Comparison of ENCODE assay signal across 26 cellular contexts in the genomic region with DNA sequence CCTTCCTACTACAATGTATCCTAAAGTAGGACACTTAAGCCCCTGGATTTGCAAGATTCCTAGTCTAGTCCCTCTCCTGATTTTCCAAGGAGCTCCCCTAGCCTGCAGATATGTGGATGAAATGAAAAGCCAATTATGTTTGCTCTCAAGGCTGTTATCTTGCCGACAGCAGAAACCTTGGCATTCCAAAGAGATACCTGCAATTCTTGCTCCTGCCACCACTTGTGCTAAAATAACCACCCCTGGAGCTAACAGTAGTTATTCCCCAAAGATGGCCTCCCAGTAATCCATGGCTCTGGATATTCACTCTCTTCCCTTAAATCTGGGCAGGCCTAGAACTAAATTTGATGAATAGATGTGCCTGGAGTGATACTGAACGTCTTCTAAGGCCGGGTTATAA.
DNase-seq lines count a peak whose midpoint lies in the region; ATAC-seq and TF ChIP-seq lines count a peak whose summit lies in the region.
"Had no signal": no experiment of that assay in that cellular context is flagged by ENCODE, and none has a peak within 500 bp of the region (broad histone marks: within the 10 kb centered on the region; RNA-seq: fewer than 3 reads in every experiment).

No MANE protein-coding gene starts in this region.

- H3K36me3 ChIP-seq in GM23338 (ENCODE audit: insufficient read depth) (no peaks in the 10 kb centered on the region), hepatocyte (replicated peaks; ENCODE audit: insufficient read depth, low read depth) (no peaks in the 10 kb centered on the region), subcutaneous abdominal adipose tissue (ENCODE audit: control insufficient read depth in 5 of 5, insufficient read depth in 5 of 5, low read length in 5 of 5) (no peaks in the 10 kb centered on the region)
- H3K36me3 ChIP-seq: BLaER1 treated with 17β-estradiol and CSF1 and Interleukin-3, amounts not matched to agents 10 nM and 100 nM; Peyer's patch had no signal

- no peak overlapping the region for H3K4me3 ChIP-seq in GM23338
- H3K4me3 ChIP-seq in hepatocyte: no peak overlapping the region
- no peak overlapping the region for H3K4me3 ChIP-seq in subcutaneous abdominal adipose tissue (ENCODE audit: low read depth in 1 of 5, low read length in 5 of 5)
- H3K4me3 ChIP-seq: A549; BLaER1 treated with 17β-estradiol and CSF1 and Interleukin-3, amounts not matched to agents 10 nM and 100 nM; GM23248; Peyer's patch had no signal

- H2AFZ ChIP-seq in GM23338 (0 out of 2 replicates have a peak overlapping the region, but pooled peaks have one; percentile 28), hepatocyte (no peak overlapping the region)
- H2AFZ ChIP-seq: GM23248 had no signal

- H3K4me1 Mint-ChIP-seq in GM23338 (peaks cover 4% of the 10 kb centered on the region; the same call in 1 of the 3 replicates), WTC11 (peaks cover 11% of the 10 kb centered on the region)

- H3K36me3 Mint-ChIP-seq in GM23338 (ENCODE audit: low read depth) (no peaks in the 10 kb centered on the region), WTC11 (no peaks in the 10 kb centered on the region)

- no peak overlapping the region for H3K4me3 Mint-ChIP-seq in GM23338
- no peak overlapping the region for H3K4me3 Mint-ChIP-seq in WTC11
- H3K4me3 Mint-ChIP-seq: CD4-positive, alpha-beta T cell had no signal

- no peaks in the 10 kb centered on the region for H3K9me3 ChIP-seq in hepatocyte (ENCODE audit: low read depth)
- no peaks in the 10 kb centered on the region for H3K9me3 ChIP-seq in subcutaneous abdominal adipose tissue (ENCODE audit: control insufficient read depth in 5 of 5, low read length in 5 of 5)
- H3K9me3 ChIP-seq: A549, Peyer's patch had no signal

- H3K27me3 Mint-ChIP-seq in GM23338 (ENCODE audit: insufficient read depth, low read depth, poor library complexity) (peaks cover 1% of the 10 kb centered on the region), WTC11 (ENCODE audit: low read depth) (no peaks in the 10 kb centered on the region)
- H3K27me3 Mint-ChIP-seq: CD4-positive, alpha-beta T cell had no signal

- H3K4me1 ChIP-seq in GM23338 (ENCODE audit: insufficient read depth) (peaks cover 3% of the 10 kb centered on the region), hepatocyte (ENCODE audit: insufficient read depth) (peaks cover 4% of the 10 kb centered on the region), subcutaneous abdominal adipose tissue (ENCODE audit: control insufficient read depth in 5 of 5, insufficient read depth in 5 of 5, low read length in 5 of 5) (peaks cover 11 to 48% (median 31%) of the 10 kb centered on the region in 5 donors)
- H3K4me1 ChIP-seq: Peyer's patch had no signal

- no peak overlapping the region for H3K27ac Mint-ChIP-seq in GM23338
- no peak overlapping the region for H3K27ac Mint-ChIP-seq in WTC11
- H3K27ac Mint-ChIP-seq: CD4-positive, alpha-beta T cell had no signal

- H3K9me3 Mint-ChIP-seq in GM23338: peaks cover 4% of the 10 kb centered on the region; the same call in 2 of the 3 replicates
- no peaks in the 10 kb centered on the region for H3K9me3 Mint-ChIP-seq in WTC11
- H3K9me3 Mint-ChIP-seq: CD4-positive, alpha-beta T cell had no signal

- no peak overlapping the region for H3K9ac ChIP-seq in subcutaneous abdominal adipose tissue (ENCODE audit: low read length in 5 of 5)
- H3K9ac ChIP-seq: BLaER1 treated with 17β-estradiol and CSF1 and Interleukin-3, amounts not matched to agents 10 nM and 100 nM; GM23248 had no signal

- peak; percentile 32 for DNase-seq in GM23338 (ENCODE audit: low spot score)
- DNase-seq in WTC11 (ENCODE audit: low spot score): no peak
- peak; percentile 14 for DNase-seq in hepatocyte (ENCODE audit: low spot score)
- no peak for DNase-seq in NCI-H2107 (lab: John Stamatoyannopoulos, UW)
- no peak for DNase-seq in HUDEP-2 (lab: John Stamatoyannopoulos, UW; ENCODE audit: unreplicated experiment in 76 of 76)
- DNase-seq in NCI-H524 (lab: John Stamatoyannopoulos, UW): no peak
- DNase-seq: AML-193; CD4-positive, alpha-beta T cell; DMS53; GM23248; Karpas-422; NCI-H1092; NCI-H1417 treated with DMSO at 0.1 percent for 48 hours; NCI-H1694 treated with DMSO at 0.1 percent for 48 hours; NCI-H2081; NCI-H2171 treated with DMSO at 0.1 percent for 48 hours; NCI-H524 treated with DMSO at 0.1 percent for 48 hours; NCI-H774; OCI-M1; Peyer's patch; SHP77 treated with DMSO at 0.1 percent for 48 hours; SW 1271 had no signal

- TF ChIP-seq CTCF in GM23338 (conservative IDR thresholded peaks at IDR 0.05; ENCODE audit: low read depth in 2 of 2): no peak
- TF ChIP-seq CTCF in WTC11 (IDR thresholded peaks at IDR 0.05): no peak
- no peak for TF ChIP-seq CTCF in hepatocyte (IDR thresholded peaks at IDR 0.05; ENCODE audit: poor library complexity)

- ATAC-seq in GM23338 (peak; percentile 65), WTC11 (peak; percentile 79)
- ATAC-seq: A549 had no signal

- H4K20me1 ChIP-seq in GM23338 (replicated peaks; ENCODE audit: insufficient read depth) (no peaks in the 10 kb centered on the region), hepatocyte (ENCODE audit: insufficient read depth, poor library complexity, severe bottlenecking) (no peaks in the 10 kb centered on the region)
- H4K20me1 ChIP-seq: BLaER1 treated with 17β-estradiol and CSF1 and Interleukin-3, amounts not matched to agents 10 nM and 100 nM had no signal

- H3K4me2 ChIP-seq in GM23338 (no peak overlapping the region), hepatocyte (no peak overlapping the region)
- H3K4me2 ChIP-seq: A549; BLaER1 treated with 17β-estradiol and CSF1 and Interleukin-3, amounts not matched to agents 10 nM and 100 nM had no signal

- WGBS in hepatocyte (ENCODE audit: low lambda C conversion rate, missing lambda C conversion rate): 65% methylated on average over 3 of the region's 3 CpGs

- H3K27ac ChIP-seq in GM23338 (ENCODE audit: low read depth) (no peak overlapping the region), hepatocyte (no peak overlapping the region), subcutaneous abdominal adipose tissue (ENCODE audit: low read depth, low read length) (peak overlapping the region; percentile 90)
- H3K27ac ChIP-seq: A549; BLaER1 treated with 17β-estradiol and CSF1 and Interleukin-3, amounts not matched to agents 10 nM and 100 nM; GM23248; HL-60; Peyer's patch had no signal

- CTCF ChIA-PET in WTC11 (lab: Charles Lee): interaction anchor here (0.6 to 1.0 kb wide), 3 partner anchors 28 to 226 kb away, joined by 3 read pairs; no protein-coding TSS in a partner anchor

- H3K79me2 ChIP-seq in GM23338 (replicated peaks; ENCODE audit: insufficient read depth) (no peaks in the 10 kb centered on the region), hepatocyte (no peaks in the 10 kb centered on the region)

- H3K27me3 ChIP-seq in GM23338 (ENCODE audit: insufficient read depth): no peaks in the 10 kb centered on the region
- no peaks in the 10 kb centered on the region for H3K27me3 ChIP-seq in hepatocyte
- no peaks in the 10 kb centered on the region for H3K27me3 ChIP-seq in subcutaneous abdominal adipose tissue (ENCODE audit: control insufficient read depth in 5 of 5, insufficient read depth in 4 of 5, low read length in 5 of 5)
- H3K27me3 ChIP-seq: BLaER1 treated with 17β-estradiol and CSF1 and Interleukin-3, amounts not matched to agents 10 nM and 100 nM; Peyer's patch had no signal

- POLR2A ChIA-PET in WTC11 (lab: Charles Lee): no interaction called here

- H3F3A ChIP-seq in GM23338 (replicated peaks; ENCODE audit: low read depth): no peaks in the 10 kb centered on the region

- H3K9me2 ChIP-seq in GM23338 (ENCODE audit: insufficient read depth): no peaks in the 10 kb centered on the region
- H3K9me2 ChIP-seq in hepatocyte (replicated peaks; ENCODE audit: insufficient read depth): no peaks in the 10 kb centered on the region

TF ChIP-seq in GM23338, 12 proteins besides CTCF, POLR2A, EP300 and RAD21 (continues in another document):
- no peak for TF ChIP-seq POLR2AphosphoS5 (IDR thresholded peaks at IDR 0.05; ENCODE audit: low read depth)

TF ChIP-seq in WTC11, 78 proteins besides CTCF, POLR2A, EP300 and RAD21:
- no peak for TF ChIP-seq SMAD3 (CRISPR knock-in tag; IDR thresholded peaks at IDR 0.05; ENCODE audit: borderline replicate concordance)
- TF ChIP-seq TP53 (CRISPR knock-in tag; IDR thresholded peaks at IDR 0.05): no peak
- TF ChIP-seq, protein P1, sequence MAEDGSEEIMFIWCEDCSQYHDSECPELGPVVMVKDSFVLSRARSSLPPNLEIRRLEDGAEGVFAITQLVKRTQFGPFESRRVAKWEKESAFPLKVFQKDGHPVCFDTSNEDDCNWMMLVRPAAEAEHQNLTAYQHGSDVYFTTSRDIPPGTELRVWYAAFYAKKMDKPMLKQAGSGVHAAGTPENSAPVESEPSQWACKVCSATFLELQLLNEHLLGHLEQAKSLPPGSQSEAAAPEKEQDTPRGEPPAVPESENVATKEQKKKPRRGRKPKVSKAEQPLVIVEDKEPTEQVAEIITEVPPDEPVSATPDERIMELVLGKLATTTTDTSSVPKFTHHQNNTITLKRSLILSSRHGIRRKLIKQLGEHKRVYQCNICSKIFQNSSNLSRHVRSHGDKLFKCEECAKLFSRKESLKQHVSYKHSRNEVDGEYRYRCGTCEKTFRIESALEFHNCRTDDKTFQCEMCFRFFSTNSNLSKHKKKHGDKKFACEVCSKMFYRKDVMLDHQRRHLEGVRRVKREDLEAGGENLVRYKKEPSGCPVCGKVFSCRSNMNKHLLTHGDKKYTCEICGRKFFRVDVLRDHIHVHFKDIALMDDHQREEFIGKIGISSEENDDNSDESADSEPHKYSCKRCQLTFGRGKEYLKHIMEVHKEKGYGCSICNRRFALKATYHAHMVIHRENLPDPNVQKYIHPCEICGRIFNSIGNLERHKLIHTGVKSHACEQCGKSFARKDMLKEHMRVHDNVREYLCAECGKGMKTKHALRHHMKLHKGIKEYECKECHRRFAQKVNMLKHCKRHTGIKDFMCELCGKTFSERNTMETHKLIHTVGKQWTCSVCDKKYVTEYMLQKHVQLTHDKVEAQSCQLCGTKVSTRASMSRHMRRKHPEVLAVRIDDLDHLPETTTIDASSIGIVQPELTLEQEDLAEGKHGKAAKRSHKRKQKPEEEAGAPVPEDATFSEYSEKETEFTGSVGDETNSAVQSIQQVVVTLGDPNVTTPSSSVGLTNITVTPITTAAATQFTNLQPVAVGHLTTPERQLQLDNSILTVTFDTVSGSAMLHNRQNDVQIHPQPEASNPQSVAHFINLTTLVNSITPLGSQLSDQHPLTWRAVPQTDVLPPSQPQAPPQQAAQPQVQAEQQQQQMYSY (CRISPR knock-in tag; IDR thresholded peaks at IDR 0.05): no peak

Comparison
In these comparisons a context has a peak if more than half of its experiments do, and no peak if none do; other contexts are left out.
1. DNase-seq: peak in GM23338 (single experiment) and hepatocyte (single experiment); none in WTC11 (single experiment), NCI-H2107 (single experiment), HUDEP-2 (0 of 76) and NCI-H524 (0 of 2).